In the genomic region with DNA sequence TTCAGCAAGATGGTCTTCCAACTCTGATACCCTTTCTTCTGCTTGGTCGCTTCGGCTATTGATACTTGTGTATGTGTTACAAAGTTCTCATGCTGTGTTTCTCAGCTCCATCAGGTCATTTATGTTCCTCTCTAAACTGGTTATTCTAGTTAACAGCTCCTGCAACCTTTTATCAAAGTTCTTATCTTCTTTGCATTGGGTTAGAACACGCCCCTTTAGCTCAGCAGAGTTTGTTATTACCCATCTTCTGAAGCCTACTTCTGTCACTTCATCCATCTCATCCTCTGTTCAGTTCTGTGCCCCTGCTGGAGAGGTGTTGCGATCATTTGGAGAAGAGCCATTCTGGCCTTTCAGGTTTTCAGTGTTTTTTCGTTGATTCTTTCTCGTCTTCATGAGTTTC, we compare ENCODE assay signal across 33 cellular contexts. TPM values are rescaled to one million over a fixed set of nuclear protein-coding genes. Genes with fewer than 3 reads are reported as not detected.
"Had no signal": no experiment of that assay in that cellular context is flagged by ENCODE, and none has a peak within 500 bp of the region (broad histone marks: within the 10 kb centered on the region; RNA-seq: fewer than 3 reads in every experiment).

No MANE protein-coding gene starts in this region.

- H3K4me3 ChIP-seq: ascending aorta, breast epithelium, K562, SJCRH30 had no signal

- H3K36me3 Mint-ChIP-seq: activated naive CD8-positive, alpha-beta T cell treated with anti-CD3 and anti-CD28 coated beads for 36 hours had no signal

- H3K9me3 ChIP-seq: ascending aorta, breast epithelium, SJCRH30 had no signal

- H3K27me3 ChIP-seq: ascending aorta, breast epithelium, SJCRH30 had no signal

- H3K4me1 Mint-ChIP-seq: activated naive CD8-positive, alpha-beta T cell treated with anti-CD3 and anti-CD28 coated beads for 36 hours; activated T-helper 17 cell treated with anti-CD3 and anti-CD28 coated beads, Interleukin-2, amount 50 U/mL, for 72 hours had no signal

- H3K27ac Mint-ChIP-seq: activated CD4-positive, alpha-beta T cell treated with anti-CD3 and anti-CD28 coated beads, Interleukin-2, amount 10 ng/mL, durations not matched to agents 24 days and 14 days; activated CD8-positive, alpha-beta T cell treated with anti-CD3 and anti-CD28 coated beads for 36 hours; activated naive CD8-positive, alpha-beta T cell treated with anti-CD3 and anti-CD28 coated beads for 36 hours; activated T-cell treated with anti-CD3 and anti-CD28 coated beads, Interleukin-2, amount 50 U/mL, for 72 hours; activated T-helper 17 cell treated with anti-CD3 and anti-CD28 coated beads, Interleukin-2, amount 50 U/mL, for 72 hours had no signal

- DNase-seq: activated CD4-positive, alpha-beta T cell treated with anti-CD3 and anti-CD28 coated beads for 1 hour; activated CD4-positive, alpha-beta T cell treated with anti-CD3 and anti-CD28 coated beads, Interleukin-2, amount 10 ng/mL, durations not matched to agents 24 days and 14 days; activated CD4-positive, alpha-beta T cell treated with anti-CD3 and anti-CD28 coated beads, Interleukin-2, amount 50 U/mL, for 4 hours; activated CD4-positive, CD25-positive, alpha-beta regulatory T cell; activated CD8-positive, alpha-beta T cell treated with anti-CD3 and anti-CD28 coated beads for 36 hours; activated effector memory CD4-positive, alpha-beta T cell treated with anti-CD3 and anti-CD28 coated beads, Interleukin-2, amount 50 U/mL, for 16 hours; activated naive CD4-positive, alpha-beta T cell; activated naive CD4-positive, alpha-beta T cell treated with anti-CD3 and anti-CD28 coated beads, Interleukin-2, amount 50 U/mL, for 16 hours; activated naive CD8-positive, alpha-beta T cell treated with anti-CD3 and anti-CD28 coated beads for 36 hours; activated T-cell treated with anti-CD3 and anti-CD28 coated beads, Interleukin-2, amount 50 U/mL, for 1 hour; activated T-cell treated with anti-CD3 and anti-CD28 coated beads, Interleukin-2, amount 50 U/mL, for 72 hours; amygdala; NCI-H1092 treated with DMSO at 0.1 percent for 48 hours; NCI-H1417; NCI-H1930; NCI-H2081 treated with DMSO at 0.1 percent for 48 hours; NCI-H345; NCI-H524 treated with DMSO at 0.1 percent for 48 hours; SHP77; SJCRH30; T1000; WERI-Rb-1 had no signal

- H3K36me3 ChIP-seq: ascending aorta, breast epithelium, SJCRH30, WERI-Rb-1 had no signal

- H3K4me3 Mint-ChIP-seq: activated CD4-positive, alpha-beta T cell treated with anti-CD3 and anti-CD28 coated beads, Interleukin-2, amount 10 ng/mL, durations not matched to agents 24 days and 14 days; activated CD8-positive, alpha-beta T cell treated with anti-CD3 and anti-CD28 coated beads for 36 hours; activated naive CD8-positive, alpha-beta T cell treated with anti-CD3 and anti-CD28 coated beads for 36 hours; activated T-cell treated with anti-CD3 and anti-CD28 coated beads, Interleukin-2, amount 50 U/mL, for 72 hours; activated T-helper 17 cell treated with anti-CD3 and anti-CD28 coated beads, Interleukin-2, amount 50 U/mL, for 72 hours had no signal

- H3K4me1 ChIP-seq: breast epithelium had no signal

- H3K9me3 Mint-ChIP-seq: activated CD4-positive, alpha-beta T cell treated with anti-CD3 and anti-CD28 coated beads, Interleukin-2, amount 10 ng/mL, durations not matched to agents 24 days and 14 days; activated CD8-positive, alpha-beta T cell treated with anti-CD3 and anti-CD28 coated beads for 36 hours; activated naive CD8-positive, alpha-beta T cell treated with anti-CD3 and anti-CD28 coated beads for 36 hours; activated T-cell treated with anti-CD3 and anti-CD28 coated beads, Interleukin-2, amount 50 U/mL, for 72 hours; activated T-helper 17 cell treated with anti-CD3 and anti-CD28 coated beads, Interleukin-2, amount 50 U/mL, for 72 hours had no signal

RNA-seq across cellular contexts. Expression of gene ACOD1, which starts 18.7 kb away (rescaled TPM):
- total RNA-seq: activated CD4-positive, alpha-beta T cell treated with anti-CD3 and anti-CD28 coated beads, Interleukin-2, amount 10 ng/mL, durations not matched to agents 24 days and 14 days; activated CD8-positive, alpha-beta memory T cell treated with anti-CD3 and anti-CD28 coated beads for 36 hours; activated CD8-positive, alpha-beta T cell treated with anti-CD3 and anti-CD28 coated beads for 36 hours; activated naive CD8-positive, alpha-beta T cell treated with anti-CD3 and anti-CD28 coated beads for 36 hours; activated T-cell treated with anti-CD3 and anti-CD28 coated beads, Interleukin-2, amount 50 U/mL, for 72 hours; activated T-helper 17 cell treated with anti-CD3 and anti-CD28 coated beads, Interleukin-2, amount 50 U/mL, for 72 hours; ascending aorta; breast epithelium; cardiac septum; K562; M059J; NCI-H460; RPMI7951; SJCRH30; T-helper 1 cell treated with Interleukin-12 subunit alpha and Interleukin-12 subunit beta and Interleukin-4 antibody, amounts not matched to agents 30 ng/mL and 1 ng/mL, for 36 hours; T-helper 2 cell treated with Interferon-gamma antibody and Interleukin-4, amounts not matched to agents 100 ng/mL and 5 ng/mL, for 36 hours had no signal
